Comparison of ENCODE assay signal across 1 cellular context in the genomic region with DNA sequence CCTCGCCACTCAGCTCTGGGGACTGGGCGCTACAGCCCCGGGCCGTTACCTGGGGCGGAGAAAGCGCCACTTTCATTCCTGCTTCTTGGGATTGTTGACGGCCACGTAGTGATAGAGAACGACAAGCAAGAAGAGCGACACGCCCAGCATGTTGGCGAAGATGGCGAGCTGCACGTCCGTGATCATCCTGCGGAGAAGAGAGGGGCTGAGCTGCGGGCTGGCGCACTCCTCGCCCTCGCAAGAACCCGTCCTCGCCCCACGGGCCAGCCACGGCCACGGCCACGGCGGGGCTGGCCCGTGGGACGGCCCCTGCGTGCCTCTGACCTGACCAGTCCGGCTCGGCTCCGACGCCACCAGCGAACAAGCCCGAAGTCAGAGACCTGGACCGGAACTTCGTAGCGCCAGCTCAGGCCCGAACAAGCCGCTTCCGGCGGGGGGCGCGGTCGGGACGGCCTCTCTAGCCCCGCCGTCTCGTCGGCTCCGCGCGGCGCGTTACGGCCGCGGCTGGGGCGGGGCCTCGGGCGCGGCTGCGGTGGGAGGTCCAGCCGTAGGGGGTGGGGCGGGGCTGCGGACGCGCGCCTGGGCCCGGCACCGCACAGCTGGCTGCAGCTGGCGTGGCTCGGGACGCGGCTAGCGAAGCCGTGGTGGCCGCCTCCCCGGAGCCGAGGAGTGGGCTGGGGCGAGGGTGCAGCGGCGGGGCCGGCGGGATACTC.
A peak's percentile ranks its signal among the peaks of the same experiment; 100 is the strongest.
TF ChIP-seq lines count a peak whose summit lies in the region.

Gene OST4 (minus strand): TSS at position 378 of the 713 bp plus-strand sequence.

TF ChIP-seq in K562, 482 proteins besides CTCF, POLR2A, EP300 and RAD21 (continued from another document and continues in another):
- TF ChIP-seq KLF1 (tag; IDR thresholded peaks at IDR 0.05) = no peak
- TF ChIP-seq NFXL1 (CRISPR knock-in tag; IDR thresholded peaks at IDR 0.05) = no peak
- TF ChIP-seq ZNF318 (IDR thresholded peaks at IDR 0.05; ENCODE audit: borderline replicate concordance in 1 of 2, low read depth in 1 of 2) = no peak
- TF ChIP-seq RBM39 (optimal IDR thresholded peaks at IDR 0.05; ENCODE audit: low read depth, low read length) = no peak
- TF ChIP-seq, protein P1, sequence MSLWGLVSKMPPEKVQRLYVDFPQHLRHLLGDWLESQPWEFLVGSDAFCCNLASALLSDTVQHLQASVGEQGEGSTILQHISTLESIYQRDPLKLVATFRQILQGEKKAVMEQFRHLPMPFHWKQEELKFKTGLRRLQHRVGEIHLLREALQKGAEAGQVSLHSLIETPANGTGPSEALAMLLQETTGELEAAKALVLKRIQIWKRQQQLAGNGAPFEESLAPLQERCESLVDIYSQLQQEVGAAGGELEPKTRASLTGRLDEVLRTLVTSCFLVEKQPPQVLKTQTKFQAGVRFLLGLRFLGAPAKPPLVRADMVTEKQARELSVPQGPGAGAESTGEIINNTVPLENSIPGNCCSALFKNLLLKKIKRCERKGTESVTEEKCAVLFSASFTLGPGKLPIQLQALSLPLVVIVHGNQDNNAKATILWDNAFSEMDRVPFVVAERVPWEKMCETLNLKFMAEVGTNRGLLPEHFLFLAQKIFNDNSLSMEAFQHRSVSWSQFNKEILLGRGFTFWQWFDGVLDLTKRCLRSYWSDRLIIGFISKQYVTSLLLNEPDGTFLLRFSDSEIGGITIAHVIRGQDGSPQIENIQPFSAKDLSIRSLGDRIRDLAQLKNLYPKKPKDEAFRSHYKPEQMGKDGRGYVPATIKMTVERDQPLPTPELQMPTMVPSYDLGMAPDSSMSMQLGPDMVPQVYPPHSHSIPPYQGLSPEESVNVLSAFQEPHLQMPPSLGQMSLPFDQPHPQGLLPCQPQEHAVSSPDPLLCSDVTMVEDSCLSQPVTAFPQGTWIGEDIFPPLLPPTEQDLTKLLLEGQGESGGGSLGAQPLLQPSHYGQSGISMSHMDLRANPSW (CRISPR knock-in tag; IDR thresholded peaks at IDR 0.05) = no peak
- TF ChIP-seq PPARD (CRISPR knock-in tag; IDR thresholded peaks at IDR 0.05) = no peak
- no peak for TF ChIP-seq RNF2 (IDR thresholded peaks at IDR 0.05)
- TF ChIP-seq PKNOX1 (IDR thresholded peaks at IDR 0.05) = peak; percentile 40; the same call in 1 of the 2 replicates
- no peak for TF ChIP-seq ZNF79 (CRISPR knock-in tag; IDR thresholded peaks at IDR 0.05; ENCODE audit: low read depth)
- no peak for TF ChIP-seq ZNF23 (CRISPR knock-in tag; IDR thresholded peaks at IDR 0.05)
- TF ChIP-seq RREB1 (CRISPR knock-in tag; IDR thresholded peaks at IDR 0.05) = no peak
- TF ChIP-seq, protein P2, sequence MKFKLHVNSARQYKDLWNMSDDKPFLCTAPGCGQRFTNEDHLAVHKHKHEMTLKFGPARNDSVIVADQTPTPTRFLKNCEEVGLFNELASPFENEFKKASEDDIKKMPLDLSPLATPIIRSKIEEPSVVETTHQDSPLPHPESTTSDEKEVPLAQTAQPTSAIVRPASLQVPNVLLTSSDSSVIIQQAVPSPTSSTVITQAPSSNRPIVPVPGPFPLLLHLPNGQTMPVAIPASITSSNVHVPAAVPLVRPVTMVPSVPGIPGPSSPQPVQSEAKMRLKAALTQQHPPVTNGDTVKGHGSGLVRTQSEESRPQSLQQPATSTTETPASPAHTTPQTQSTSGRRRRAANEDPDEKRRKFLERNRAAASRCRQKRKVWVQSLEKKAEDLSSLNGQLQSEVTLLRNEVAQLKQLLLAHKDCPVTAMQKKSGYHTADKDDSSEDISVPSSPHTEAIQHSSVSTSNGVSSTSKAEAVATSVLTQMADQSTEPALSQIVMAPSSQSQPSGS (CRISPR knock-in tag; IDR thresholded peaks at IDR 0.05) = no peak
- TF ChIP-seq GABPB2 (CRISPR knock-in tag; conservative IDR thresholded peaks at IDR 0.05) = no peak
- no peak for TF ChIP-seq ZNF253 (CRISPR knock-in tag; conservative IDR thresholded peaks at IDR 0.05)
- no peak for TF ChIP-seq ZNF232 (CRISPR knock-in tag; IDR thresholded peaks at IDR 0.05)
- peak in 1 of 2 experiments; percentile 79; a peak in 2 of 4 replicates for TF ChIP-seq ZNF639 (CRISPR knock-in tag; conservative IDR thresholded peaks at IDR 0.05 in 1 of 2, IDR thresholded peaks at IDR 0.05 in 1 of 2)
- 0 out of 4 replicates have a peak, but pooled peaks have one; percentile 4 to 17 for TF ChIP-seq TBL1XR1 (IDR thresholded peaks at IDR 0.05; ENCODE audit: low read length in 2 of 2)
- TF ChIP-seq, protein P3, sequence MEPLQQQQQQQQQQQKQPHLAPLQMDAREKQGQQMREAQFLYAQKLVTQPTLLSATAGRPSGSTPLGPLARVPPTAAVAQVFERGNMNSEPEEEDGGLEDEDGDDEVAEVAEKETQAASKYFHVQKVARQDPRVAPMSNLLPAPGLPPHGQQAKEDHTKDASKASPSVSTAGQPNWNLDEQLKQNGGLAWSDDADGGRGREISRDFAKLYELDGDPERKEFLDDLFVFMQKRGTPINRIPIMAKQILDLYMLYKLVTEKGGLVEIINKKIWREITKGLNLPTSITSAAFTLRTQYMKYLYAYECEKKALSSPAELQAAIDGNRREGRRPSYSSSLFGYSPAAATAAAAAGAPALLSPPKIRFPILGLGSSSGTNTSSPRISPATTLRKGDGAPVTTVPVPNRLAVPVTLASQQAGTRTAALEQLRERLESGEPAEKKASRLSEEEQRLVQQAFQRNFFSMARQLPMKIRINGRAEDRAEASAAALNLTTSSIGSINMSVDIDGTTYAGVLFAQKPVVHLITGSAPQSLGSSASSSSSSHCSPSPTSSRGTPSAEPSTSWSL (CRISPR knock-in tag; IDR thresholded peaks at IDR 0.05; ENCODE audit: borderline replicate concordance) = no peak
- TF ChIP-seq BACH1 (tag; IDR thresholded peaks at IDR 0.05) = no peak
- TF ChIP-seq RBM17 (IDR thresholded peaks at IDR 0.05; ENCODE audit: borderline replicate concordance, low read depth, low read length) = no peak
- no peak for TF ChIP-seq ZNF277 (CRISPR knock-in tag; IDR thresholded peaks at IDR 0.05; ENCODE audit: borderline replicate concordance)
- TF ChIP-seq ZNF75A (CRISPR knock-in tag; IDR thresholded peaks at IDR 0.05) = no peak
- no peak for TF ChIP-seq NFE2L1 (tag; IDR thresholded peaks at IDR 0.05; ENCODE audit: borderline replicate concordance, low read depth)
